1 cellular context compared by ENCODE assay signal in the genomic region with DNA sequence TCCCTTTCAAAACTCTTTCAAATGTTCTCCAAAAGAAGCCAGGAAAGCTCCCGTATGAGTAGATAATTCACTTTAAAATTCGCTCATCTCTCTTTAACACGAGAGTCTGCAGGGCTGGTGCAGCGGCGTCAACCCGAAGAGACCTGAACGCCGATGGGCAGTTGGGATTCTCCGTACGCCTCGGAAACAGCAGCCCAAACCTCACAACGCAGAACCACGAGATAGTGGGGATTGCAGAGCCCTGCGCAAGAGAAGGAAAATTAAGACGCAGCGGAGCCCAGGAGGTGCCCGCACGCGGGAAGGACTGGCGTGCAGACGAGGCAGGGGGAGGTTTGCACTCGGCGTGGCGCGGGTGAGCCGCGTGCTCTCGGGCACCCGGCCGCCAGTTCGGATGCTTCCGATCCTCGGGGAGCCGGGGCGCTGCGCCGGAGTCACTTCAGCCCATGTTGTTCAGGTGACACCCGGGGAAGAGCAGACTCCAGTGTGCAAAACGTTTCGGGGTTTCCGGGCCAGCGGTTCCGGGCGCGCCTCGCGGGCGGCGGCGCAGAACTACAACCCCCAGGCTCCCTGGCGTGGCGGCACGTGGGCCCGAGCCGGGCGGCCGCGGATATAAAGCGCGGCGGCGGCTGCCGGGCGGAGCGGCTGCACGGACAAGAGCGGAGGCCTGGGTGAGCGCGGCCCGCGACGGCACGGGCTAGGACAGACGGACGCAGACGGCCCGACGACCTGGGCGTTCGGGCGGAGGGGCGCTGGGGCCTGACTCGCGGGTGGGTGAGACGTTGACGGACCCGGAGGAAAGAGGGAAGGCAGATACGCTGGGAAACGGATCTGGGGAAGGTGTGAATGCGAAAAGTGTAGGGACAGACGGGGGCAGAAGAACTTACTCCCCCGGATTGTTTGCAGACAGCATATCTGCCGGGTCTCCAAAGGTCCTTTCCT.
TF ChIP-seq lines count a peak whose summit lies in the region.

A gene with protein sequence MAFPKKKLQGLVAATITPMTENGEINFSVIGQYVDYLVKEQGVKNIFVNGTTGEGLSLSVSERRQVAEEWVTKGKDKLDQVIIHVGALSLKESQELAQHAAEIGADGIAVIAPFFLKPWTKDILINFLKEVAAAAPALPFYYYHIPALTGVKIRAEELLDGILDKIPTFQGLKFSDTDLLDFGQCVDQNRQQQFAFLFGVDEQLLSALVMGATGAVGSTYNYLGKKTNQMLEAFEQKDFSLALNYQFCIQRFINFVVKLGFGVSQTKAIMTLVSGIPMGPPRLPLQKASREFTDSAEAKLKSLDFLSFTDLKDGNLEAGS (plus strand): TSS at position 636 of the 939 bp plus-strand sequence. CDS start 4,599 bp downstream, outside the sequence.

TF ChIP-seq in WTC11, 78 proteins besides CTCF, POLR2A, EP300 and RAD21 (continued from another document and continues in another):
- TF ChIP-seq, protein P1, sequence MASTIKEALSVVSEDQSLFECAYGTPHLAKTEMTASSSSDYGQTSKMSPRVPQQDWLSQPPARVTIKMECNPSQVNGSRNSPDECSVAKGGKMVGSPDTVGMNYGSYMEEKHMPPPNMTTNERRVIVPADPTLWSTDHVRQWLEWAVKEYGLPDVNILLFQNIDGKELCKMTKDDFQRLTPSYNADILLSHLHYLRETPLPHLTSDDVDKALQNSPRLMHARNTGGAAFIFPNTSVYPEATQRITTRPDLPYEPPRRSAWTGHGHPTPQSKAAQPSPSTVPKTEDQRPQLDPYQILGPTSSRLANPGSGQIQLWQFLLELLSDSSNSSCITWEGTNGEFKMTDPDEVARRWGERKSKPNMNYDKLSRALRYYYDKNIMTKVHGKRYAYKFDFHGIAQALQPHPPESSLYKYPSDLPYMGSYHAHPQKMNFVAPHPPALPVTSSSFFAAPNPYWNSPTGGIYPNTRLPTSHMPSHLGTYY (CRISPR knock-in tag; IDR thresholded peaks at IDR 0.05) = no peak
- TF ChIP-seq EMX1 (CRISPR knock-in tag; IDR thresholded peaks at IDR 0.05) (no peak), NR1H2 (CRISPR knock-in tag; IDR thresholded peaks at IDR 0.05) (no peak), NR3C1 (CRISPR knock-in tag; conservative IDR thresholded peaks at IDR 0.05; ENCODE audit: low read depth) (no peak), ZNF317 (CRISPR knock-in tag; IDR thresholded peaks at IDR 0.05; ENCODE audit: borderline replicate concordance, low read depth) (no peak; the same call in 1 of the 2 replicates), FOXK1 (CRISPR knock-in tag; IDR thresholded peaks at IDR 0.05) (no peak; the same call in none of the 2 replicates), SMAD4 (CRISPR knock-in tag; IDR thresholded peaks at IDR 0.05) (no peak; the same call in 1 of the 2 replicates), MXD4 (CRISPR knock-in tag; IDR thresholded peaks at IDR 0.05; ENCODE audit: borderline replicate concordance) (no peak), ELF4 (CRISPR knock-in tag; IDR thresholded peaks at IDR 0.05; ENCODE audit: low read depth) (peak; percentile 3; the same call in 1 of the 2 replicates), GRHL2 (CRISPR knock-in tag; IDR thresholded peaks at IDR 0.05; ENCODE audit: insufficient replicate concordance, severe bottlenecking) (no peak), ZNF263 (CRISPR knock-in tag; IDR thresholded peaks at IDR 0.05; ENCODE audit: low read depth) (0 out of 2 replicates have a peak, but pooled peaks have one; percentile 24), CREM (CRISPR knock-in tag; IDR thresholded peaks at IDR 0.05) (peak; percentile 80; the same call in 1 of the 2 replicates), TCF7 (CRISPR knock-in tag; IDR thresholded peaks at IDR 0.05; ENCODE audit: low read depth) (peak; percentile 88), FOXJ3 (CRISPR knock-in tag; IDR thresholded peaks at IDR 0.05; ENCODE audit: borderline replicate concordance) (no peak), NFYB (CRISPR knock-in tag; conservative IDR thresholded peaks at IDR 0.05; ENCODE audit: low read depth) (no peak)
- TF ChIP-seq, protein P2, sequence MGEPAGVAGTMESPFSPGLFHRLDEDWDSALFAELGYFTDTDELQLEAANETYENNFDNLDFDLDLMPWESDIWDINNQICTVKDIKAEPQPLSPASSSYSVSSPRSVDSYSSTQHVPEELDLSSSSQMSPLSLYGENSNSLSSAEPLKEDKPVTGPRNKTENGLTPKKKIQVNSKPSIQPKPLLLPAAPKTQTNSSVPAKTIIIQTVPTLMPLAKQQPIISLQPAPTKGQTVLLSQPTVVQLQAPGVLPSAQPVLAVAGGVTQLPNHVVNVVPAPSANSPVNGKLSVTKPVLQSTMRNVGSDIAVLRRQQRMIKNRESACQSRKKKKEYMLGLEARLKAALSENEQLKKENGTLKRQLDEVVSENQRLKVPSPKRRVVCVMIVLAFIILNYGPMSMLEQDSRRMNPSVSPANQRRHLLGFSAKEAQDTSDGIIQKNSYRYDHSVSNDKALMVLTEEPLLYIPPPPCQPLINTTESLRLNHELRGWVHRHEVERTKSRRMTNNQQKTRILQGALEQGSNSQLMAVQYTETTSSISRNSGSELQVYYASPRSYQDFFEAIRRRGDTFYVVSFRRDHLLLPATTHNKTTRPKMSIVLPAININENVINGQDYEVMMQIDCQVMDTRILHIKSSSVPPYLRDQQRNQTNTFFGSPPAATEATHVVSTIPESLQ (CRISPR knock-in tag; IDR thresholded peaks at IDR 0.05) = no peak
- TF ChIP-seq, protein P3, sequence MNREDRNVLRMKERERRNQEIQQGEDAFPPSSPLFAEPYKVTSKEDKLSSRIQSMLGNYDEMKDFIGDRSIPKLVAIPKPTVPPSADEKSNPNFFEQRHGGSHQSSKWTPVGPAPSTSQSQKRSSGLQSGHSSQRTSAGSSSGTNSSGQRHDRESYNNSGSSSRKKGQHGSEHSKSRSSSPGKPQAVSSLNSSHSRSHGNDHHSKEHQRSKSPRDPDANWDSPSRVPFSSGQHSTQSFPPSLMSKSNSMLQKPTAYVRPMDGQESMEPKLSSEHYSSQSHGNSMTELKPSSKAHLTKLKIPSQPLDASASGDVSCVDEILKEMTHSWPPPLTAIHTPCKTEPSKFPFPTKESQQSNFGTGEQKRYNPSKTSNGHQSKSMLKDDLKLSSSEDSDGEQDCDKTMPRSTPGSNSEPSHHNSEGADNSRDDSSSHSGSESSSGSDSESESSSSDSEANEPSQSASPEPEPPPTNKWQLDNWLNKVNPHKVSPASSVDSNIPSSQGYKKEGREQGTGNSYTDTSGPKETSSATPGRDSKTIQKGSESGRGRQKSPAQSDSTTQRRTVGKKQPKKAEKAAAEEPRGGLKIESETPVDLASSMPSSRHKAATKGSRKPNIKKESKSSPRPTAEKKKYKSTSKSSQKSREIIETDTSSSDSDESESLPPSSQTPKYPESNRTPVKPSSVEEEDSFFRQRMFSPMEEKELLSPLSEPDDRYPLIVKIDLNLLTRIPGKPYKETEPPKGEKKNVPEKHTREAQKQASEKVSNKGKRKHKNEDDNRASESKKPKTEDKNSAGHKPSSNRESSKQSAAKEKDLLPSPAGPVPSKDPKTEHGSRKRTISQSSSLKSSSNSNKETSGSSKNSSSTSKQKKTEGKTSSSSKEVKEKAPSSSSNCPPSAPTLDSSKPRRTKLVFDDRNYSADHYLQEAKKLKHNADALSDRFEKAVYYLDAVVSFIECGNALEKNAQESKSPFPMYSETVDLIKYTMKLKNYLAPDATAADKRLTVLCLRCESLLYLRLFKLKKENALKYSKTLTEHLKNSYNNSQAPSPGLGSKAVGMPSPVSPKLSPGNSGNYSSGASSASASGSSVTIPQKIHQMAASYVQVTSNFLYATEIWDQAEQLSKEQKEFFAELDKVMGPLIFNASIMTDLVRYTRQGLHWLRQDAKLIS (CRISPR knock-in tag; IDR thresholded peaks at IDR 0.05; ENCODE audit: borderline replicate concordance) = no peak
- TF ChIP-seq, protein P4, sequence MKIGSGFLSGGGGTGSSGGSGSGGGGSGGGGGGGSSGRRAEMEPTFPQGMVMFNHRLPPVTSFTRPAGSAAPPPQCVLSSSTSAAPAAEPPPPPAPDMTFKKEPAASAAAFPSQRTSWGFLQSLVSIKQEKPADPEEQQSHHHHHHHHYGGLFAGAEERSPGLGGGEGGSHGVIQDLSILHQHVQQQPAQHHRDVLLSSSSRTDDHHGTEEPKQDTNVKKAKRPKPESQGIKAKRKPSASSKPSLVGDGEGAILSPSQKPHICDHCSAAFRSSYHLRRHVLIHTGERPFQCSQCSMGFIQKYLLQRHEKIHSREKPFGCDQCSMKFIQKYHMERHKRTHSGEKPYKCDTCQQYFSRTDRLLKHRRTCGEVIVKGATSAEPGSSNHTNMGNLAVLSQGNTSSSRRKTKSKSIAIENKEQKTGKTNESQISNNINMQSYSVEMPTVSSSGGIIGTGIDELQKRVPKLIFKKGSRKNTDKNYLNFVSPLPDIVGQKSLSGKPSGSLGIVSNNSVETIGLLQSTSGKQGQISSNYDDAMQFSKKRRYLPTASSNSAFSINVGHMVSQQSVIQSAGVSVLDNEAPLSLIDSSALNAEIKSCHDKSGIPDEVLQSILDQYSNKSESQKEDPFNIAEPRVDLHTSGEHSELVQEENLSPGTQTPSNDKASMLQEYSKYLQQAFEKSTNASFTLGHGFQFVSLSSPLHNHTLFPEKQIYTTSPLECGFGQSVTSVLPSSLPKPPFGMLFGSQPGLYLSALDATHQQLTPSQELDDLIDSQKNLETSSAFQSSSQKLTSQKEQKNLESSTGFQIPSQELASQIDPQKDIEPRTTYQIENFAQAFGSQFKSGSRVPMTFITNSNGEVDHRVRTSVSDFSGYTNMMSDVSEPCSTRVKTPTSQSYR (CRISPR knock-in tag; IDR thresholded peaks at IDR 0.05) = peak; percentile 51; the same call in 1 of the 2 replicates
- TF ChIP-seq, protein P5, sequence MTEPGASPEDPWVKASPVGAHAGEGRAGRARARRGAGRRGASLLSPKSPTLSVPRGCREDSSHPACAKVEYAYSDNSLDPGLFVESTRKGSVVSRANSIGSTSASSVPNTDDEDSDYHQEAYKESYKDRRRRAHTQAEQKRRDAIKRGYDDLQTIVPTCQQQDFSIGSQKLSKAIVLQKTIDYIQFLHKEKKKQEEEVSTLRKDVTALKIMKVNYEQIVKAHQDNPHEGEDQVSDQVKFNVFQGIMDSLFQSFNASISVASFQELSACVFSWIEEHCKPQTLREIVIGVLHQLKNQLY (CRISPR knock-in tag; IDR thresholded peaks at IDR 0.05) = no peak
- TF ChIP-seq, protein P6, sequence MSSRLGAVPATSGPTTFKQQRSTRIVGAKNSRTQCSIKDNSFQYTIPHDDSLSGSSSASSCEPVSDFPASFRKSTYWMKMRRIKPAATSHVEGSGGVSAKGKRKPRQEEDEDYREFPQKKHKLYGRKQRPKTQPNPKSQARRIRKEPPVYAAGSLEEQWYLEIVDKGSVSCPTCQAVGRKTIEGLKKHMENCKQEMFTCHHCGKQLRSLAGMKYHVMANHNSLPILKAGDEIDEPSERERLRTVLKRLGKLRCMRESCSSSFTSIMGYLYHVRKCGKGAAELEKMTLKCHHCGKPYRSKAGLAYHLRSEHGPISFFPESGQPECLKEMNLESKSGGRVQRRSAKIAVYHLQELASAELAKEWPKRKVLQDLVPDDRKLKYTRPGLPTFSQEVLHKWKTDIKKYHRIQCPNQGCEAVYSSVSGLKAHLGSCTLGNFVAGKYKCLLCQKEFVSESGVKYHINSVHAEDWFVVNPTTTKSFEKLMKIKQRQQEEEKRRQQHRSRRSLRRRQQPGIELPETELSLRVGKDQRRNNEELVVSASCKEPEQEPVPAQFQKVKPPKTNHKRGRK (CRISPR knock-in tag; IDR thresholded peaks at IDR 0.05; ENCODE audit: borderline replicate concordance) = no peak
- TF ChIP-seq, protein P7, sequence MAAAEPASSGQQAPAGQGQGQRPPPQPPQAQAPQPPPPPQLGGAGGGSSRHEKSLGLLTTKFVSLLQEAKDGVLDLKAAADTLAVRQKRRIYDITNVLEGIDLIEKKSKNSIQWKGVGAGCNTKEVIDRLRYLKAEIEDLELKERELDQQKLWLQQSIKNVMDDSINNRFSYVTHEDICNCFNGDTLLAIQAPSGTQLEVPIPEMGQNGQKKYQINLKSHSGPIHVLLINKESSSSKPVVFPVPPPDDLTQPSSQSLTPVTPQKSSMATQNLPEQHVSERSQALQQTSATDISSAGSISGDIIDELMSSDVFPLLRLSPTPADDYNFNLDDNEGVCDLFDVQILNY (CRISPR knock-in tag; IDR thresholded peaks at IDR 0.05) = peak; percentile 72; the same call in 1 of the 2 replicates
- TF ChIP-seq, protein P8, sequence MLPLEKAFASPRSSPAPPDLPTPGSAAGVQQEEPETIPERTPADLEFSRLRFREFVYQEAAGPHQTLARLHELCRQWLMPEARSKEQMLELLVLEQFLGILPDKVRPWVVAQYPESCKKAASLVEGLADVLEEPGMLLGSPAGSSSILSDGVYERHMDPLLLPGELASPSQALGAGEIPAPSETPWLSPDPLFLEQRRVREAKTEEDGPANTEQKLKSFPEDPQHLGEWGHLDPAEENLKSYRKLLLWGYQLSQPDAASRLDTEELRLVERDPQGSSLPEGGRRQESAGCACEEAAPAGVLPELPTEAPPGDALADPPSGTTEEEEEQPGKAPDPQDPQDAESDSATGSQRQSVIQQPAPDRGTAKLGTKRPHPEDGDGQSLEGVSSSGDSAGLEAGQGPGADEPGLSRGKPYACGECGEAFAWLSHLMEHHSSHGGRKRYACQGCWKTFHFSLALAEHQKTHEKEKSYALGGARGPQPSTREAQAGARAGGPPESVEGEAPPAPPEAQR (CRISPR knock-in tag; IDR thresholded peaks at IDR 0.05) = no peak
- TF ChIP-seq, protein P9, sequence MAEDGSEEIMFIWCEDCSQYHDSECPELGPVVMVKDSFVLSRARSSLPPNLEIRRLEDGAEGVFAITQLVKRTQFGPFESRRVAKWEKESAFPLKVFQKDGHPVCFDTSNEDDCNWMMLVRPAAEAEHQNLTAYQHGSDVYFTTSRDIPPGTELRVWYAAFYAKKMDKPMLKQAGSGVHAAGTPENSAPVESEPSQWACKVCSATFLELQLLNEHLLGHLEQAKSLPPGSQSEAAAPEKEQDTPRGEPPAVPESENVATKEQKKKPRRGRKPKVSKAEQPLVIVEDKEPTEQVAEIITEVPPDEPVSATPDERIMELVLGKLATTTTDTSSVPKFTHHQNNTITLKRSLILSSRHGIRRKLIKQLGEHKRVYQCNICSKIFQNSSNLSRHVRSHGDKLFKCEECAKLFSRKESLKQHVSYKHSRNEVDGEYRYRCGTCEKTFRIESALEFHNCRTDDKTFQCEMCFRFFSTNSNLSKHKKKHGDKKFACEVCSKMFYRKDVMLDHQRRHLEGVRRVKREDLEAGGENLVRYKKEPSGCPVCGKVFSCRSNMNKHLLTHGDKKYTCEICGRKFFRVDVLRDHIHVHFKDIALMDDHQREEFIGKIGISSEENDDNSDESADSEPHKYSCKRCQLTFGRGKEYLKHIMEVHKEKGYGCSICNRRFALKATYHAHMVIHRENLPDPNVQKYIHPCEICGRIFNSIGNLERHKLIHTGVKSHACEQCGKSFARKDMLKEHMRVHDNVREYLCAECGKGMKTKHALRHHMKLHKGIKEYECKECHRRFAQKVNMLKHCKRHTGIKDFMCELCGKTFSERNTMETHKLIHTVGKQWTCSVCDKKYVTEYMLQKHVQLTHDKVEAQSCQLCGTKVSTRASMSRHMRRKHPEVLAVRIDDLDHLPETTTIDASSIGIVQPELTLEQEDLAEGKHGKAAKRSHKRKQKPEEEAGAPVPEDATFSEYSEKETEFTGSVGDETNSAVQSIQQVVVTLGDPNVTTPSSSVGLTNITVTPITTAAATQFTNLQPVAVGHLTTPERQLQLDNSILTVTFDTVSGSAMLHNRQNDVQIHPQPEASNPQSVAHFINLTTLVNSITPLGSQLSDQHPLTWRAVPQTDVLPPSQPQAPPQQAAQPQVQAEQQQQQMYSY (CRISPR knock-in tag; IDR thresholded peaks at IDR 0.05) = peak; percentile 66; the same call in 1 of the 2 replicates
- TF ChIP-seq, protein P10, sequence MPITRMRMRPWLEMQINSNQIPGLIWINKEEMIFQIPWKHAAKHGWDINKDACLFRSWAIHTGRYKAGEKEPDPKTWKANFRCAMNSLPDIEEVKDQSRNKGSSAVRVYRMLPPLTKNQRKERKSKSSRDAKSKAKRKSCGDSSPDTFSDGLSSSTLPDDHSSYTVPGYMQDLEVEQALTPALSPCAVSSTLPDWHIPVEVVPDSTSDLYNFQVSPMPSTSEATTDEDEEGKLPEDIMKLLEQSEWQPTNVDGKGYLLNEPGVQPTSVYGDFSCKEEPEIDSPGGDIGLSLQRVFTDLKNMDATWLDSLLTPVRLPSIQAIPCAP (CRISPR knock-in tag; IDR thresholded peaks at IDR 0.05) = no peak; the same call in 1 of the 2 replicates
